ENCODE assay signal across 8 cellular contexts in genomic region chr17:57892146-57892819, GRCh38. TPM values are rescaled to one million over a fixed set of nuclear protein-coding genes. Genes with fewer than 3 reads are reported as not detected.
DNase-seq lines count a peak whose midpoint lies in the region; ATAC-seq and TF ChIP-seq lines count a peak whose summit lies in the region.

No MANE protein-coding gene starts in this region.

- H3K4me2 ChIP-seq in neural progenitor cell: peak overlapping the region; percentile 59

- TF ChIP-seq EP300 in Ishikawa (IDR thresholded peaks at IDR 0.05; ENCODE audit: borderline replicate concordance): peak; percentile 40; the same call in 1 of the 2 replicates

- no peaks in the 10 kb centered on the region for H3K9me3 Mint-ChIP-seq in neural progenitor cell

- peak; percentile 78 for ATAC-seq in stimulated activated naive CD8-positive, alpha-beta T cell treated with anti-CD3 and anti-CD28 coated beads, Interleukin-15, Interleukin-2, amounts not matched to agents 100 U/mL and 50 U/mL, for 24 hours
- ATAC-seq in HG02840 (IDR thresholded peaks at IDR 0.05; ENCODE audit: low FRiP score, unreplicated experiment): no peak

- H3K9ac ChIP-seq in neural progenitor cell: no peak overlapping the region

- H3K27ac ChIP-seq in neural progenitor cell: peak overlapping the region; percentile 74

- TF ChIP-seq CTCF in fibroblast of villous mesenchyme (IDR thresholded peaks at IDR 0.05; ENCODE audit: insufficient read depth, low read depth, low read length): peak; percentile 99
- TF ChIP-seq CTCF in neural progenitor cell (IDR thresholded peaks at IDR 0.05): peak; percentile 97

- peaks cover 21% of the 10 kb centered on the region for H3F3A ChIP-seq in neural progenitor cell (ENCODE audit: low read depth)

- H3K27ac Mint-ChIP-seq in neural progenitor cell: peak overlapping the region; percentile 99

- no peaks in the 10 kb centered on the region for H3K36me3 ChIP-seq in neural progenitor cell

- peak; percentile 94 for TF ChIP-seq RAD21 in Ishikawa (IDR thresholded peaks at IDR 0.05; ENCODE audit: low read depth)

- peaks cover 64% of the 10 kb centered on the region for H3K4me1 Mint-ChIP-seq in neural progenitor cell

- H3K4me3 ChIP-seq in fibroblast of villous mesenchyme (ENCODE audit: low read depth, low read length) (no peak overlapping the region), neural progenitor cell (no peak overlapping the region)

- H3K27me3 ChIP-seq in neural progenitor cell: no peaks in the 10 kb centered on the region

- peak overlapping the region; percentile 80 for H3K4me3 Mint-ChIP-seq in neural progenitor cell

- H3K36me3 Mint-ChIP-seq in neural progenitor cell: peaks cover 5% of the 10 kb centered on the region

- no peaks in the 10 kb centered on the region for H4K20me1 ChIP-seq in neural progenitor cell (ENCODE audit: low read depth)

- H3K79me2 ChIP-seq in neural progenitor cell (ENCODE audit: low read depth): no peaks in the 10 kb centered on the region

- H3K9me3 ChIP-seq in neural progenitor cell (ENCODE audit: low read depth): no peaks in the 10 kb centered on the region

- peak; percentile 55 for DNase-seq in GF-D8 (lab: John Stamatoyannopoulos, UW)
- DNase-seq in SHP77 (lab: John Stamatoyannopoulos, UW): peak; percentile 74 to 77
- peak; percentile 46 for DNase-seq in activated gamma-delta T cell (lab: John Stamatoyannopoulos, UW)
- DNase-seq in fibroblast of villous mesenchyme (ENCODE audit: low read depth): peak; percentile 90
- peak; percentile 91 for DNase-seq in neural progenitor cell (ENCODE audit: low spot score)
- DNase-seq in stimulated activated naive CD8-positive, alpha-beta T cell treated with anti-CD3 and anti-CD28 coated beads, Interleukin-15, Interleukin-2, amounts not matched to agents 100 U/mL and 50 U/mL, for 24 hours: peak; percentile 88

- peaks cover 27% of the 10 kb centered on the region for H3K4me1 ChIP-seq in neural progenitor cell

- no peak overlapping the region for H2AFZ ChIP-seq in neural progenitor cell (replicated peaks)

- peaks cover 5% of the 10 kb centered on the region for H3K27me3 Mint-ChIP-seq in neural progenitor cell (ENCODE audit: insufficient read depth, low read depth)

TF ChIP-seq in Ishikawa, 13 proteins besides CTCF, POLR2A, EP300 and RAD21:
- TF ChIP-seq ZBTB7A (IDR thresholded peaks at IDR 0.05; ENCODE audit: low read depth) (no peak), CREB1 (IDR thresholded peaks at IDR 0.05; ENCODE audit: low read depth) (no peak), TEAD4 (IDR thresholded peaks at IDR 0.05) (peak; percentile 77), FOXM1 (IDR thresholded peaks at IDR 0.05; ENCODE audit: borderline replicate concordance, low read depth) (peak; percentile 30; the same call in 1 of the 2 replicates), YY1 (IDR thresholded peaks at IDR 0.05; ENCODE audit: low read depth) (no peak), NFIC (IDR thresholded peaks at IDR 0.05) (peak; percentile 55), REST (IDR thresholded peaks at IDR 0.05; ENCODE audit: low read depth) (no peak), EGR1 (IDR thresholded peaks at IDR 0.05) (no peak), TAF1 (IDR thresholded peaks at IDR 0.05; ENCODE audit: low read depth) (no peak), CEBPB (IDR thresholded peaks at IDR 0.05) (peak; percentile 67), USF1 (IDR thresholded peaks at IDR 0.05) (peak; percentile 39), MAX (IDR thresholded peaks at IDR 0.05) (no peak; the same call in 1 of the 2 replicates), TCF12 (IDR thresholded peaks at IDR 0.05; ENCODE audit: low read depth) (peak; percentile 63; the same call in 1 of the 2 replicates)

RNA-seq across cellular contexts. Expression of gene MRPS23, which starts 42.4 kb away (rescaled TPM):
- total RNA-seq in fibroblast of villous mesenchyme: 18.7 and 22.0 TPM in 2 replicates
- total RNA-seq in neural progenitor cell (ENCODE audit: low replicate concordance): 16.4 and 33.3 TPM in 2 replicates
